ENCODE assay signal across 31 cellular contexts in genomic region chr16:87971933-87972332, GRCh38. TPM values are rescaled to one million over a fixed set of nuclear protein-coding genes. Genes with fewer than 3 reads are reported as not detected.
DNase-seq lines count a peak whose midpoint lies in the region; ATAC-seq, FAIRE-seq and TF ChIP-seq lines count a peak whose summit lies in the region.
"Had no signal": no experiment of that assay in that cellular context is flagged by ENCODE, and none has a peak within 500 bp of the region (broad histone marks: within the 10 kb centered on the region; RNA-seq: fewer than 3 reads in every experiment).

No MANE protein-coding gene starts in this region.

- SMC1A ChIA-PET in GM12878 (lab: Charles Lee; ENCODE audit: uncharacterized antibody, unreplicated experiment), result interaction anchor here (1.0 kb wide), 1 partner anchor 11 kb away, joined by 3 read pairs; no protein-coding TSS in a partner anchor

- no peak for TF ChIP-seq POLR2A in HCT116 (IDR thresholded peaks at IDR 0.05; ENCODE audit: borderline replicate concordance, extremely low read depth, insufficient read depth, insufficient read length)
- no peak for TF ChIP-seq POLR2A in GM12878 (IDR thresholded peaks at IDR 0.05; ENCODE audit: low read depth, low read length)

- TF ChIP-seq RAD21 in HCT116 (IDR thresholded peaks at IDR 0.05; ENCODE audit: low read depth) (no peak), GM12878 (IDR thresholded peaks at IDR 0.05; ENCODE audit: insufficient read depth, low read depth, low read length) (no peak)

- WGBS in GM12878 (ENCODE audit: insufficient coverage, insufficient replicate concordance, low lambda C conversion rate, missing lambda C conversion rate), result 100% methylated on average over 2 of the region's 2 CpGs
- 100% methylated on average over 2 of the region's 2 CpGs for WGBS in hepatocyte (ENCODE audit: low lambda C conversion rate, missing lambda C conversion rate)

- no peak for FAIRE-seq in GM12878 (lab: Jason Lieb, UNC)

- CTCF ChIA-PET in HCT116 (lab: Charles Lee) (no interaction called here), GM12878 (lab: Yijun Ruan, JAX) (interaction anchor here (0.9 to 1.5 kb wide), 2 partner anchors 12 to 18 kb away, joined by 3 read pairs; no protein-coding TSS in a partner anchor)

- H3K4me3 ChIP-seq in HCT116 (replicated peaks in 1 of 2; ENCODE audit: low read depth in 1 of 2, low read length in 2 of 2), result no peak overlapping the region
- no peak overlapping the region for H3K4me3 ChIP-seq in GM12878
- H3K4me3 ChIP-seq in hepatocyte, result peak overlapping the region; percentile 4
- H3K4me3 ChIP-seq: BLaER1, HAP-1, PC-9, SJCRH30 had no signal

- no peak for TF ChIP-seq CTCF in HCT116 (IDR thresholded peaks at IDR 0.05 in 2 of 3, conservative IDR thresholded peaks at IDR 0.05 in 1 of 3; ENCODE audit: borderline replicate concordance in 1 of 3, insufficient read depth in 1 of 3, low read depth in 2 of 3, low read length in 2 of 3)
- TF ChIP-seq CTCF in GM12878 (IDR thresholded peaks at IDR 0.05 in 2 of 3, conservative IDR thresholded peaks at IDR 0.05 in 1 of 3; ENCODE audit: control insufficient read depth in 2 of 3, extremely low read depth in 1 of 3, insufficient read depth in 1 of 3, low read depth in 3 of 3, low read length in 3 of 3), result no peak
- no peak for TF ChIP-seq CTCF in hepatocyte (IDR thresholded peaks at IDR 0.05; ENCODE audit: poor library complexity)

- peaks cover 57% of the 10 kb centered on the region for H3K79me2 ChIP-seq in HCT116 (ENCODE audit: insufficient read depth, low read length)
- H3K79me2 ChIP-seq in GM12878 (ENCODE audit: control insufficient read depth, insufficient read depth, low read length), result peaks cover 7% of the 10 kb centered on the region
- peaks cover 70% of the 10 kb centered on the region for H3K79me2 ChIP-seq in hepatocyte

- RAD21 ChIA-PET in HCT116 (lab: Charles Lee; ENCODE audit: low non-redundant PET in 1 of 2, low total read pairs in 2 of 2, uncharacterized antibody in 2 of 2, unreplicated experiment in 2 of 2), result no interaction called here
- RAD21 ChIA-PET in GM12878 (lab: Charles Lee; ENCODE audit: unreplicated experiment), result no interaction called here

- peaks cover 0 to 9% of the 10 kb centered on the region in 2 experiments; a peak in 1 of 4 replicates for H3K4me1 ChIP-seq in HCT116 (ENCODE audit: control insufficient read depth in 1 of 2, insufficient read depth in 2 of 2, low read length in 2 of 2)
- H3K4me1 ChIP-seq in GM12878 (ENCODE audit: control insufficient read depth, insufficient read depth, low read length), result no peaks in the 10 kb centered on the region; the same call in 1 of the 2 replicates
- peaks cover 5% of the 10 kb centered on the region for H3K4me1 ChIP-seq in hepatocyte (ENCODE audit: insufficient read depth)
- H3K4me1 ChIP-seq: HAP-1 had no signal

- no peaks in the 10 kb centered on the region for H4K20me1 ChIP-seq in HCT116 (ENCODE audit: insufficient read depth)
- H4K20me1 ChIP-seq in GM12878 (ENCODE audit: control insufficient read depth, insufficient read depth), result no peaks in the 10 kb centered on the region
- no peaks in the 10 kb centered on the region for H4K20me1 ChIP-seq in hepatocyte (ENCODE audit: insufficient read depth, poor library complexity, severe bottlenecking)

- peaks cover 13 to 14% of the 10 kb centered on the region in 2 experiments; a peak in 3 of 4 replicates for H3K9me3 ChIP-seq in HCT116 (ENCODE audit: control insufficient read depth in 1 of 2, insufficient read depth in 1 of 2, low read depth in 1 of 2, low read length in 2 of 2)
- H3K9me3 ChIP-seq in GM12878 (replicated peaks; ENCODE audit: control insufficient read depth, insufficient read depth, low read length), result peaks cover 9% of the 10 kb centered on the region; the same call in 2 of the 3 replicates
- H3K9me3 ChIP-seq in hepatocyte (ENCODE audit: low read depth), result peaks cover 11% of the 10 kb centered on the region
- H3K9me3 ChIP-seq: HAP-1 had no signal

- H3K4me2 ChIP-seq in HCT116 (ENCODE audit: low read length) (no peak overlapping the region), GM12878 (ENCODE audit: control insufficient read depth, insufficient read depth) (no peak overlapping the region), hepatocyte (no peak overlapping the region)
- H3K4me2 ChIP-seq: BLaER1, PC-9 had no signal

- BruUV-seq in HCT116 (replicated peaks; lab: Mats Ljungman, UMichigan), result no TSS peak
- BruUV-seq in GM12878 (replicated peaks; lab: Mats Ljungman, UMichigan), result no TSS peak

- no peaks in the 10 kb centered on the region for H3K27me3 ChIP-seq in HCT116 (ENCODE audit: insufficient read depth, low read length)
- H3K27me3 ChIP-seq in GM12878 (replicated peaks in 1 of 2; ENCODE audit: control insufficient read depth in 2 of 2, insufficient read depth in 2 of 2, low read length in 1 of 2), result no peaks in the 10 kb centered on the region
- H3K27me3 ChIP-seq in hepatocyte, result no peaks in the 10 kb centered on the region
- H3K27me3 ChIP-seq: BLaER1, SJCRH30 had no signal

- H2AFZ ChIP-seq in HCT116 (ENCODE audit: low read depth, low read length, poor library complexity, severe bottlenecking) (no peak overlapping the region), GM12878 (ENCODE audit: control insufficient read depth, low read depth, low read length) (no peak overlapping the region), hepatocyte (no peak overlapping the region)
- H2AFZ ChIP-seq: PC-9 had no signal

- H3K36me3 ChIP-seq in HCT116 (ENCODE audit: control insufficient read depth in 1 of 2, insufficient read depth in 2 of 2, low read length in 2 of 2), result peaks cover 0 to 4% of the 10 kb centered on the region in 2 experiments; a peak in 1 of 4 replicates
- no peaks in the 10 kb centered on the region; a peak in 1 of 4 replicates for H3K36me3 ChIP-seq in GM12878 (ENCODE audit: control insufficient read depth in 2 of 2, insufficient read depth in 2 of 2, low read length in 1 of 2)
- H3K36me3 ChIP-seq in hepatocyte (replicated peaks; ENCODE audit: insufficient read depth, low read depth), result no peaks in the 10 kb centered on the region
- H3K36me3 ChIP-seq: HAP-1, SJCRH30 had no signal

- H3K9me2 ChIP-seq in HCT116 (ENCODE audit: insufficient read depth), result no peaks in the 10 kb centered on the region
- H3K9me2 ChIP-seq in hepatocyte (replicated peaks; ENCODE audit: insufficient read depth), result no peaks in the 10 kb centered on the region

- in situ Hi-C loops in GM12878 (cut with MboI), result loop anchor here (25.0 kb wide), 1 partner anchor 465 kb away; no protein-coding TSS in a partner anchor

- ATAC-seq in HCT116 (no peak), GM12878 (no peak), HG02970 (IDR thresholded peaks at IDR 0.05; ENCODE audit: low FRiP score, unreplicated experiment) (no peak), GM21381 (IDR thresholded peaks at IDR 0.05; ENCODE audit: unreplicated experiment) (no peak)
- ATAC-seq: Right ventricle myocardium inferior, SK-N-SH treated with all-trans-retinoic acid at 6 μM for 48 hours had no signal

- TF ChIP-seq EP300 in GM12878 (IDR thresholded peaks at IDR 0.05; ENCODE audit: borderline replicate concordance in 1 of 2, control insufficient read depth in 1 of 2, low read depth in 2 of 2, low read length in 2 of 2), result no peak

- POLR2A ChIA-PET in HCT116 (lab: Charles Lee) (no interaction called here), GM12878 (lab: Charles Lee) (interaction anchor here (1.9 kb wide), 1 partner anchor 19 kb away, joined by 5 read pairs; no protein-coding TSS in a partner anchor)

- intact Hi-C loops in HCT116 (cut with micrococcal nuclease), result no loop called here
- intact Hi-C loops in GM12878 (cut with micrococcal nuclease; ENCODE audit: unreplicated experiment), result no loop called here

- H3K9ac ChIP-seq in HCT116 (ENCODE audit: low read length) (no peak overlapping the region), GM12878 (ENCODE audit: control insufficient read depth, insufficient read depth, low read length) (no peak overlapping the region)
- H3K9ac ChIP-seq: BLaER1 had no signal

- DNase-seq in DMS53 (lab: John Stamatoyannopoulos, UW) (peak; percentile 21), DMS53 treated with DMSO at 0.1 percent for 48 hours (lab: John Stamatoyannopoulos, UW; ENCODE audit: unreplicated experiment) (no peak), HCT116 (ENCODE audit: low read depth, low spot score) (no peak), GM12878 (ENCODE audit: low read depth, low spot score) (no peak), hepatocyte (ENCODE audit: low spot score) (no peak), GF-D8 (lab: John Stamatoyannopoulos, UW) (no peak)
- DNase-seq: 8988T; CD4-positive, alpha-beta memory T cell; COR-L47; GOT3; Karpas-422; NCI-H1092; NCI-H1417 treated with DMSO at 0.1 percent for 48 hours; NCI-H1694 treated with DMSO at 0.1 percent for 48 hours; NCI-H2081 treated with DMSO at 0.1 percent for 48 hours; NCI-H2171 treated with DMSO at 0.1 percent for 48 hours; NCI-H345; NCI-H524; NCI-H774; NK-92 treated with Interleukin-12 subunit alpha and Interleukin-12 subunit beta, amount 100 ng/mL, for 24 hours; PC-9; SJCRH30 had no signal

- H3K27ac ChIP-seq in HCT116 (ENCODE audit: low read depth, low read length) (no peak overlapping the region), GM12878 (ENCODE audit: control insufficient read depth, insufficient read depth) (no peak overlapping the region), hepatocyte (no peak overlapping the region)
- H3K27ac ChIP-seq: BLaER1, HL-60, PC-9 had no signal

RNA-seq across cellular contexts. Expression of gene BANP, which starts 20.7 kb away (rescaled TPM):
- 37.2 TPM for total RNA-seq in HCT116 (2021; ENCODE audit: unreplicated experiment)
- 19.0 and 19.9 TPM in 2 replicates for polyA plus RNA-seq in HCT116 (2012)
- 87.2 and 92.3 TPM in 2 replicates for total RNA-seq in GM12878 (2013; cell fraction: nucleolus; rRNA removed)
- total RNA-seq in GM12878 (2014; rRNA removed), result 9.6 and 13.4 TPM in 2 replicates
- 10.8 and 11.7 TPM in 2 replicates for total RNA-seq in GM12878 (2014; rRNA removed; fragmentation: Illumina TruSeq; extraction: Trizol)
- 17.8 and 21.9 TPM in 2 replicates for total RNA-seq in GM12878 (2021)
- polyA plus RNA-seq in GM12878 (2011; ENCODE audit: low read depth), result 7.6 TPM
- polyA plus RNA-seq in GM12878 (2011; rRNA removed), result 10.9 and 12.7 TPM in 2 replicates
- 15.5 and 19.9 TPM in 2 replicates for polyA plus RNA-seq in GM12878 (2011; cell fraction: cytosol; rRNA removed)
- polyA plus RNA-seq in GM12878 (2011; cell fraction: nucleus; rRNA removed), result 50.3 and 65.1 TPM in 2 replicates
- 13.0 and 16.7 TPM in 2 replicates for polyA plus RNA-seq in GM12878 (2012)
- 11.5 and 12.0 TPM in 2 replicates for polyA plus RNA-seq in GM12878 (2014; fragmentation: Illumina TruSeq; extraction: Trizol)
- polyA plus RNA-seq in GM12878 (2014; fragmentation: Nextera tagmentation; extraction: Ambion mirVana), result 1 to 10 TPM; 3.9 to 7.3 TPM
- polyA plus RNA-seq in GM12878 (2014; rRNA removed), result 12.9 and 14.4 TPM in 2 replicates
- 10 to 100 TPM; 13.3 to 16.8 TPM for polyA plus RNA-seq in GM12878 (2016; fragmentation: Nextera tagmentation; extraction: Ambion mirVana)
- polyA minus RNA-seq in GM12878 (2011; rRNA and poly(A)+ RNA removed), result 38.3 and 45.5 TPM in 2 replicates
- polyA minus RNA-seq in GM12878 (2011; cell fraction: cytosol; rRNA and poly(A)+ RNA removed), result 12.9 and 14.6 TPM in 2 replicates
- 43.9 and 65.4 TPM in 2 replicates for polyA minus RNA-seq in GM12878 (2011; cell fraction: nucleus; rRNA and poly(A)+ RNA removed)
- total RNA-seq in hepatocyte, result 17.9 and 23.8 TPM in 2 replicates
- 17.3 and 22.8 TPM in 2 replicates for polyA plus RNA-seq in hepatocyte

RNA-seq across cellular contexts. Expression of gene CA5A, which starts 35.6 kb away (rescaled TPM):
- total RNA-seq in HCT116 (2021; ENCODE audit: unreplicated experiment) (not detected), GM12878 (2014; rRNA removed) (not detected in 2 replicates), GM12878 (2014; rRNA removed; fragmentation: Illumina TruSeq; extraction: Trizol) (not detected in 2 replicates), GM12878 (2021) (not detected in 2 replicates), hepatocyte (1.7 and 1.9 TPM in 2 replicates)
- 0.03 TPM in 1 of 2 replicates, not detected in the other for polyA plus RNA-seq in HCT116 (2012)
- total RNA-seq in GM12878 (2013; cell fraction: nucleolus; rRNA removed), result not detected in 2 replicates
- polyA plus RNA-seq in GM12878 (2011; ENCODE audit: low read depth), result not detected
- polyA plus RNA-seq in GM12878 (2011; rRNA removed) (not detected in 2 replicates), GM12878 (2014; fragmentation: Illumina TruSeq; extraction: Trizol) (not detected in 2 replicates), GM12878 (2014; fragmentation: Nextera tagmentation; extraction: Ambion mirVana) (not detected), GM12878 (2014; rRNA removed) (not detected in 2 replicates), GM12878 (2016; fragmentation: Nextera tagmentation; extraction: Ambion mirVana) (not detected), hepatocyte (0.91 and 1.0 TPM in 2 replicates)
- polyA plus RNA-seq in GM12878 (2011; cell fraction: cytosol; rRNA removed), result not detected in 2 replicates
- not detected in 2 replicates for polyA plus RNA-seq in GM12878 (2011; cell fraction: nucleus; rRNA removed)
- 0.11 TPM in 1 of 2 replicates, not detected in the other for polyA plus RNA-seq in GM12878 (2012)
- not detected in 2 replicates for polyA minus RNA-seq in GM12878 (2011; rRNA and poly(A)+ RNA removed)
- polyA minus RNA-seq in GM12878 (2011; cell fraction: cytosol; rRNA and poly(A)+ RNA removed), result not detected in 2 replicates
- polyA minus RNA-seq in GM12878 (2011; cell fraction: nucleus; rRNA and poly(A)+ RNA removed), result not detected in 2 replicates
- total RNA-seq: CD4-positive, alpha-beta memory T cell; Right ventricle myocardium inferior; RPMI7951; SJCRH30 had no signal
- polyA plus RNA-seq: AG04450; CD4-positive, alpha-beta memory T cell had no signal
